Comparison of ENCODE assay signal across 8 cellular contexts in the genomic region with DNA sequence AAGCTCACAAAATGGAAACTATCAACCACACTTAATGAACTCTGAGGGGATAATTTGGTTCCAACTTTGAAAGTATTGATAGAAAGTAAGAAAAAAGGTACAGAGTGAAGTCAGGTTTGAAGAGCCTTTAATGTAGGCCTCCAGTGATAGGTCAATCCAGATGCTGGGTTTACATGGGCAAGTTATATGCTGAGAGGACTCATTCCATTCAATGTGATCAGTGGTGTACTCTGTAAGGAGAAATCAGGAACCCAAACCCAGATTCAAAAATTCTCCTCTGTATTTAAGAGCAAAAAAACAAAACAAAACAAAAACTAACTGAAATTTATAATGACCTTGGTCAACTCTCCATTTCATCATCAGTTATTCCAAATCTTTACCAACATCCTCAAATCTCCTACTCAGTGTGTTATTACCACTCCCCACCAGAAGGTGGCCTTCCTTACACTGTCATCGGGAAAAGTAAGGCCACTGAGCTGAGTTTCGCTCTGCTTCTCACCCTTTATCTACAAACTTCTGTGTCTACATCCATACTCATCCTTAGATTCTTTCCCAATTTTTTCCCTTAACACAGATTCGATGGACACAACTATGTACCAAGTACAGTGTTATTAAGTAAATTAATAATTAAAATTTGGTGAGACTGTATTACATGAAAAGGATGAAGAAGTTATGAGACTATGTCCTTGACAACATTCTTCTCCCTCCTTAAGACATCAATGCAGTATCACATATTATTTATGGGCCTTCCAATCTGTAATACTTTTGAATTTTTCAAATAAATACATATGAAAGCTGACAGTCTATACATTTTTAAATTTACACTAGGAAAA.
DNase-seq lines count a peak whose midpoint lies in the region; ATAC-seq and TF ChIP-seq lines count a peak whose summit lies in the region.

No MANE protein-coding gene starts in this region.

- no peak overlapping the region for H3K9ac ChIP-seq in neuronal stem cell (ENCODE audit: low read depth, low read length, poor library complexity)

- no peak overlapping the region for H3K4ac ChIP-seq in neuronal stem cell (ENCODE audit: low read length)

- H3K27me3 Mint-ChIP-seq in Calu3 (ENCODE audit: unreplicated experiment), result no peaks in the 10 kb centered on the region
- H3K27me3 Mint-ChIP-seq in activated T-cell treated with anti-CD3 and anti-CD28 coated beads, Interleukin-2, amount 50 U/mL, for 4 hours (ENCODE audit: low read depth), result no peaks in the 10 kb centered on the region

- no peaks in the 10 kb centered on the region for H3K36me3 Mint-ChIP-seq in Calu3 (ENCODE audit: insufficient read depth, unreplicated experiment)
- peaks cover 16% of the 10 kb centered on the region for H3K36me3 Mint-ChIP-seq in activated T-cell treated with anti-CD3 and anti-CD28 coated beads, Interleukin-2, amount 50 U/mL, for 4 hours (ENCODE audit: insufficient read depth)

- no TSS peak for BruUV-seq in Calu3 (replicated peaks; lab: Mats Ljungman, UMichigan)

- no peak overlapping the region for H4K8ac ChIP-seq in neuronal stem cell (ENCODE audit: low read depth, low read length)

- H2AK5ac ChIP-seq in neuronal stem cell (ENCODE audit: low read depth, low read length), result no peak overlapping the region

- no peaks in the 10 kb centered on the region for H3K9me3 Mint-ChIP-seq in Calu3 (ENCODE audit: low read depth, unreplicated experiment)
- no peaks in the 10 kb centered on the region for H3K9me3 Mint-ChIP-seq in activated T-cell treated with anti-CD3 and anti-CD28 coated beads, Interleukin-2, amount 50 U/mL, for 4 hours

- CTCF ChIA-PET in Calu3 (lab: Charles Lee), result interaction anchor here (0.5 to 1.4 kb wide), 8 partner anchors 25 to 419 kb away, joined by 3 to 8 read pairs (median 4); no protein-coding TSS in a partner anchor

- no CpG with 5 or more reads among the region's 3 CpGs for WGBS in neuronal stem cell (ENCODE audit: extremely low coverage in 2 of 2, insufficient read length in 2 of 2, insufficient replicate concordance in 1 of 2), 2 donors
- WGBS in aorta, 2 donors, result 2 to 3% methylated on average over 3 of the region's 3 CpGs

- no peak overlapping the region for H2BK12ac ChIP-seq in neuronal stem cell (ENCODE audit: low read length)

- no peak overlapping the region for H3K18ac ChIP-seq in neuronal stem cell (ENCODE audit: low read length)

- H3K4me3 Mint-ChIP-seq in Calu3 (ENCODE audit: low read depth, unreplicated experiment), result no peak overlapping the region
- H3K4me3 Mint-ChIP-seq in activated T-cell treated with anti-CD3 and anti-CD28 coated beads, Interleukin-2, amount 50 U/mL, for 4 hours, result no peak overlapping the region

- H3K23ac ChIP-seq in neuronal stem cell (ENCODE audit: low read depth, low read length, poor library complexity), result no peak overlapping the region

- no peak overlapping the region for H2AFZ ChIP-seq in neuronal stem cell (ENCODE audit: low read length)

- no peaks in the 10 kb centered on the region for H3K79me1 ChIP-seq in neuronal stem cell (ENCODE audit: low read depth, low read length)

- H2BK5ac ChIP-seq in neuronal stem cell (ENCODE audit: low read length), result no peak overlapping the region

- no peaks in the 10 kb centered on the region for H3K4me1 Mint-ChIP-seq in Calu3 (ENCODE audit: low read depth, unreplicated experiment)
- no peaks in the 10 kb centered on the region for H3K4me1 Mint-ChIP-seq in activated T-cell treated with anti-CD3 and anti-CD28 coated beads, Interleukin-2, amount 50 U/mL, for 4 hours (ENCODE audit: low read depth)

- H3K36me3 ChIP-seq in neuronal stem cell (replicated peaks in 1 of 2; ENCODE audit: control insufficient read depth in 2 of 2, insufficient read depth in 2 of 2, low read length in 2 of 2), result peaks cover 12 to 83% of the 10 kb centered on the region in 2 donors
- H3K36me3 ChIP-seq in aorta (ENCODE audit: control insufficient read depth in 1 of 2, insufficient read depth in 2 of 2, low read length in 1 of 2), result peaks cover 4 to 7% of the 10 kb centered on the region in 2 donors

- ATAC-seq in GM19438 (IDR thresholded peaks at IDR 0.05; ENCODE audit: low read depth, unreplicated experiment) (peak; percentile 69), aorta (ENCODE audit: low FRiP score) (peak; percentile 92)
- ATAC-seq in activated T-cell treated with anti-CD3 and anti-CD28 coated beads, Interleukin-2, amount 50 U/mL, for 4 hours, result peak; percentile 63 to 77

- no peak overlapping the region for H3K4me2 ChIP-seq in neuronal stem cell (ENCODE audit: insufficient read depth, low read length, poor library complexity, severe bottlenecking)

- DNase-seq in Calu3 (peak; percentile 53), HL-60 (ENCODE audit: low read depth in 1 of 2, low spot score in 1 of 2) (peak; percentile 27 to 58), NCI-H82 (lab: John Stamatoyannopoulos, UW) (peak; percentile 70), fibroblast of the conjunctiva (ENCODE audit: low read depth) (peak; percentile 76), neuronal stem cell (ENCODE audit: low spot score) (peak; percentile 51), aorta (no peak)
- DNase-seq in activated T-cell treated with anti-CD3 and anti-CD28 coated beads, Interleukin-2, amount 50 U/mL, for 4 hours, result peak; percentile 40

- intact Hi-C loops in Calu3 (cut with micrococcal nuclease; ENCODE audit: unreplicated experiment) (loop anchor here (1.0 to 10.0 kb wide), 4 partner anchors 103 to 386 kb away; partner anchors contain the start of gene FRYL), aorta (cut with DNase I) (loop anchor here (2.0 to 10.0 kb wide), 2 partner anchors 106 to 384 kb away; no protein-coding TSS in a partner anchor)

- H3K27me3 ChIP-seq in HL-60 (ENCODE audit: insufficient read depth, poor library complexity, severe bottlenecking) (no peaks in the 10 kb centered on the region), neuronal stem cell (ENCODE audit: control insufficient read depth in 3 of 3, insufficient read depth in 3 of 3, low read depth in 1 of 3, low read length in 3 of 3) (no peaks in the 10 kb centered on the region), aorta (ENCODE audit: control insufficient read depth in 1 of 2, insufficient read depth in 2 of 2, low read length in 1 of 2) (no peaks in the 10 kb centered on the region)

- H3K27ac Mint-ChIP-seq in Calu3 (ENCODE audit: unreplicated experiment), result no peak overlapping the region

- H3K9me3 ChIP-seq in neuronal stem cell (replicated peaks in 1 of 2; ENCODE audit: control insufficient read depth in 2 of 2, insufficient read depth in 1 of 2, low read depth in 1 of 2, low read length in 2 of 2) (no peaks in the 10 kb centered on the region), aorta (ENCODE audit: control insufficient read depth, low read length) (no peaks in the 10 kb centered on the region)

- H4K91ac ChIP-seq in neuronal stem cell (ENCODE audit: low read depth, low read length, poor library complexity), result no peak overlapping the region

- peak; percentile 32 for TF ChIP-seq CTCF in Calu3 (IDR thresholded peaks at IDR 0.05; ENCODE audit: unreplicated experiment)
- TF ChIP-seq CTCF in HL-60 (IDR thresholded peaks at IDR 0.05; ENCODE audit: insufficient read depth, low read length), result peak; percentile 61

- H3K27ac ChIP-seq in HL-60 (replicated peaks), result no peak overlapping the region
- no peak overlapping the region for H3K27ac ChIP-seq in neuronal stem cell (replicated peaks; ENCODE audit: low read length)
- H3K27ac ChIP-seq in aorta (ENCODE audit: low read depth in 1 of 2, low read length in 2 of 2), result no peak overlapping the region

- no peak overlapping the region for H2BK120ac ChIP-seq in neuronal stem cell (ENCODE audit: low read depth, low read length)

- H3K4me1 ChIP-seq in neuronal stem cell (ENCODE audit: control insufficient read depth in 2 of 2, insufficient read depth in 1 of 2, low read depth in 1 of 2, low read length in 2 of 2) (no peaks in the 10 kb centered on the region), aorta (ENCODE audit: control insufficient read depth in 1 of 2, insufficient read depth in 2 of 2, low read length in 2 of 2) (no peaks in the 10 kb centered on the region)

- H3K14ac ChIP-seq in neuronal stem cell (ENCODE audit: low read length), result no peak overlapping the region

- H2BK15ac ChIP-seq in neuronal stem cell (ENCODE audit: low read length), result no peak overlapping the region

- H3K4me3 ChIP-seq in HL-60 (replicated peaks; ENCODE audit: insufficient read depth, low read length) (no peak overlapping the region), neuronal stem cell (ENCODE audit: low read length in 2 of 2) (no peak overlapping the region), aorta (ENCODE audit: low read length in 2 of 2) (no peak overlapping the region)

Comparison
In these comparisons a context has a peak if more than half of its experiments do, and no peak if none do; other contexts are left out.
1. DNase-seq: peak in Calu3 (single experiment), HL-60 (2 of 2), NCI-H82 (single experiment), activated T-cell treated with anti-CD3 and anti-CD28 coated beads, Interleukin-2, amount 50 U/mL, for 4 hours (single experiment), fibroblast of the conjunctiva (single experiment) and neuronal stem cell (single experiment); none in aorta (0 of 2).
2. Peak in every context shown above with its lines, with median percentiles within 50 percentile points of each other: ATAC-seq.